In the genomic region with DNA sequence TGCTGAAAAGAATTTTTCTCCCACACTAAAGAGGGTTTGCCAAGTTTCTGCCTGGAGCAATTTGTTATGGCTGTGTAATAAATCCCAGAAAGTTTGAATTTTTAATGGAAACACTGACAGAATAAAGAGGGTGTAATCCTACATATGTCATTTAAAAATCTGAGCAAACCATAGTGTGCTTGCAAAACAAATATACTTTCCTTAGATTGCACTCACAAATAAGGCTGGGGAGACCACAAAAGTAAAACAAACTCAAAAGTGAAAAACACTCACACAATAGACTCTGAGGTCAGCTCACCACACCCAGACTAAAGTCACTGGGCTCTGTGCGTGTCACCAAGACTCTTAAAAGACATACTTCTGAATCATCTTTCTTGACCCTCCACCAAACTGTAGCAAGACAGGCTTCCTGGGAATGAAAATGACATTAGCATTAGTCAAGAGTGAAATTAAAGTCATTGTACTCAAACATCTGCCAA, we compare ENCODE assay signal across 9 cellular contexts. TPM values are rescaled to one million over a fixed set of nuclear protein-coding genes. Genes with fewer than 3 reads are reported as not detected.
A peak's percentile ranks its signal among the peaks of the same experiment; 100 is the strongest.
DNase-seq lines count a peak whose midpoint lies in the region; ATAC-seq and TF ChIP-seq lines count a peak whose summit lies in the region.
"Had no signal": no experiment of that assay in that cellular context is flagged by ENCODE, and none has a peak within 500 bp of the region (broad histone marks: within the 10 kb centered on the region; RNA-seq: fewer than 3 reads in every experiment).

No MANE protein-coding gene starts in this region.

- no peak overlapping the region for H3K9ac ChIP-seq in colonic mucosa (ENCODE audit: low read depth in 2 of 2, low read length in 2 of 2)

- H3K27me3 ChIP-seq in BE2C = no peaks in the 10 kb centered on the region
- H3K27me3 ChIP-seq in colonic mucosa = no peaks in the 10 kb centered on the region

- peak; percentile 18 to 50 for ATAC-seq in activated naive CD4-positive, alpha-beta T cell treated with anti-CD3 and anti-CD28 coated beads, Interleukin-2, amount 50 U/mL, for 72 hours
- ATAC-seq in omental fat pad (ENCODE audit: low FRiP score) = no peak

- no peaks in the 10 kb centered on the region for H3K9me3 ChIP-seq in BE2C
- no peaks in the 10 kb centered on the region for H3K9me3 ChIP-seq in colonic mucosa

- peaks cover 69% of the 10 kb centered on the region for H3K4me1 Mint-ChIP-seq in mesothelial cell of epicardium

- H3K36me3 ChIP-seq in BE2C = no peaks in the 10 kb centered on the region
- H3K36me3 ChIP-seq in colonic mucosa = no peaks in the 10 kb centered on the region

- in situ Hi-C loops in Caki2 (cut with HindIII; ENCODE audit: low pct_unique_long_range_greater_than_20kb, low sequenced_read_pairs) = no loop called here

- H3K4me1 ChIP-seq in BE2C = no peaks in the 10 kb centered on the region
- H3K4me1 ChIP-seq in colonic mucosa = peaks cover 14% of the 10 kb centered on the region

- H3K4me3 Mint-ChIP-seq in mesothelial cell of epicardium = no peak overlapping the region

- intact Hi-C loops in colonic mucosa (cut with DNase I) = no loop called here

- no peaks in the 10 kb centered on the region for H3K27me3 Mint-ChIP-seq in mesothelial cell of epicardium (ENCODE audit: low read depth)

- no peaks in the 10 kb centered on the region for H3K9me3 Mint-ChIP-seq in activated naive CD4-positive, alpha-beta T cell treated with anti-CD3 and anti-CD28 coated beads, Interleukin-2, amount 50 U/mL, for 72 hours
- H3K9me3 Mint-ChIP-seq in mesothelial cell of epicardium = no peaks in the 10 kb centered on the region

- H3K27ac ChIP-seq in colonic mucosa = no peak overlapping the region

- no peak overlapping the region for H3K4me3 ChIP-seq in BE2C (ENCODE audit: low read depth, low read length)
- H3K4me3 ChIP-seq in colonic mucosa = no peak overlapping the region

- peaks cover 2% of the 10 kb centered on the region in 2 donors for H3K36me3 Mint-ChIP-seq in activated naive CD4-positive, alpha-beta T cell treated with anti-CD3 and anti-CD28 coated beads, Interleukin-2, amount 50 U/mL, for 72 hours
- no peaks in the 10 kb centered on the region for H3K36me3 Mint-ChIP-seq in mesothelial cell of epicardium

- TF ChIP-seq CTCF in mesothelial cell of epicardium (IDR thresholded peaks at IDR 0.05; ENCODE audit: unreplicated experiment) = no peak
- no peak for TF ChIP-seq CTCF in BE2C (IDR thresholded peaks at IDR 0.05; ENCODE audit: low read depth, low read length)
- TF ChIP-seq CTCF in colonic mucosa (IDR thresholded peaks at IDR 0.05) = no peak
- TF ChIP-seq CTCF in omental fat pad (IDR thresholded peaks at IDR 0.05) = no peak

- DNase-seq in Caki2 (ENCODE audit: low read depth) (peak; percentile 94), HT1080 (ENCODE audit: low read depth) (peak; percentile 95), mesothelial cell of epicardium (ENCODE audit: low spot score in 2 of 2, unreplicated experiment in 2 of 2) (no peak), BE2C (no peak), colonic mucosa (no peak), NCI-H774 (lab: John Stamatoyannopoulos, UW) (no peak), omental fat pad (ENCODE audit: low spot score) (no peak)
- DNase-seq in activated naive CD4-positive, alpha-beta T cell treated with anti-CD3 and anti-CD28 coated beads, Interleukin-2, amount 50 U/mL, for 72 hours (ENCODE audit: low spot score in 2 of 2) = no peak
- DNase-seq: NCI-H524 had no signal

- H3K27ac Mint-ChIP-seq in activated naive CD4-positive, alpha-beta T cell treated with anti-CD3 and anti-CD28 coated beads, Interleukin-2, amount 50 U/mL, for 72 hours = peak overlapping the region; percentile 37 to 73
- peak overlapping the region; percentile 77 for H3K27ac Mint-ChIP-seq in mesothelial cell of epicardium

RNA-seq across cellular contexts. Expression of a gene that starts 4.8 kb away (rescaled TPM):
- total RNA-seq in Caki2 (2014; rRNA removed; shearing (Covaris generic); ENCODE audit: low replicate concordance) = 18.7 and 23.8 TPM in 2 replicates
- 10.3 and 10.4 TPM in 2 replicates for total RNA-seq in HT1080 (2014; rRNA removed; shearing (Covaris generic))
- 11.3 and 14.1 TPM in 2 replicates for polyA plus RNA-seq in HT1080 (2015; cell fraction: cytosol; rRNA removed)
- 26.6 and 27.5 TPM in 2 replicates for polyA plus RNA-seq in HT1080 (2015; cell fraction: nucleus; rRNA removed)
- 10 to 100 TPM; 21.6 to 25.4 TPM for total RNA-seq in activated naive CD4-positive, alpha-beta T cell treated with anti-CD3 and anti-CD28 coated beads, Interleukin-2, amount 50 U/mL, for 72 hours
- 54.6 to 62.9 TPM (median 59.5 TPM) in 3 replicates for total RNA-seq in mesothelial cell of epicardium
- polyA plus RNA-seq in BE2C (2012; ENCODE audit: insufficient read depth, insufficient read length, low read depth) = 2.3 TPM
- total RNA-seq in colonic mucosa = 10 to 100 TPM; 24.5 to 41.9 TPM
- 10 to 100 TPM; 26.4 to 46.4 (median 36.1) TPM for total RNA-seq in omental fat pad

Comparison
In these comparisons a context has a peak if more than half of its experiments do, and no peak if none do; other contexts are left out.
1. DNase-seq: peak in Caki2 (single experiment) and HT1080 (single experiment); none in activated naive CD4-positive, alpha-beta T cell treated with anti-CD3 and anti-CD28 coated beads, Interleukin-2, amount 50 U/mL, for 72 hours (0 of 2), mesothelial cell of epicardium (0 of 2), BE2C (single experiment), colonic mucosa (single experiment), NCI-H774 (single experiment) and omental fat pad (single experiment).